In genomic region chr22:39024519-39024918, GRCh38 we compare ENCODE assay signal across 4 cellular contexts. TPM values are rescaled to one million over a fixed set of nuclear protein-coding genes. Genes with fewer than 3 reads are reported as not detected.
"Had no signal": no experiment of that assay in that cellular context is flagged by ENCODE, and none has a peak within 500 bp of the region (broad histone marks: within the 10 kb centered on the region; RNA-seq: fewer than 3 reads in every experiment).

No MANE protein-coding gene starts in this region.

RNA-seq across cellular contexts. Expression of gene APOBEC3D, which starts 3.6 kb away (rescaled TPM):
- polyA plus RNA-seq: neural cell had no signal

RNA-seq across cellular contexts. Expression of gene APOBEC3C, which starts 10.5 kb away (rescaled TPM):
- polyA plus RNA-seq: neural cell had no signal

RNA-seq across cellular contexts. Expression of gene APOBEC3F, which starts 16.1 kb away (rescaled TPM):
- polyA plus RNA-seq: neural cell had no signal

RNA-seq across cellular contexts. Expression of gene APOBEC3B, which starts 42.4 kb away (rescaled TPM):
- total RNA-seq: bronchial epithelial cell, gastroesophageal sphincter, occipital lobe had no signal
- polyA plus RNA-seq: neural cell had no signal

RNA-seq across cellular contexts. Expression of gene APOBEC3G, which starts 52.6 kb away (rescaled TPM):
- polyA plus RNA-seq: neural cell had no signal
